Comparison of ENCODE assay signal across 30 cellular contexts in genomic region chr14:86604546-86604945, GRCh38.
A peak's percentile ranks its signal among the peaks of the same experiment; 100 is the strongest.
DNase-seq lines count a peak whose midpoint lies in the region; ATAC-seq, FAIRE-seq and TF ChIP-seq lines count a peak whose summit lies in the region.
"Had no signal": no experiment of that assay in that cellular context is flagged by ENCODE, and none has a peak within 500 bp of the region (broad histone marks: within the 10 kb centered on the region; RNA-seq: fewer than 3 reads in every experiment).

No MANE protein-coding gene starts in this region.

- peaks cover 6% of the 10 kb centered on the region for H3K4me1 Mint-ChIP-seq in HFFc6 (ENCODE audit: low read depth)
- H3K4me1 Mint-ChIP-seq: activated CD4-positive, alpha-beta T cell treated with anti-CD3 and anti-CD28 coated beads, Interleukin-2, amount 10 ng/mL, durations not matched to agents 24 days and 14 days; nephron progenitor cell had no signal

- H3K27me3 ChIP-seq in HepG2 (ENCODE audit: control insufficient read depth in 1 of 2, insufficient read depth in 2 of 2, low read length in 2 of 2): no peaks in the 10 kb centered on the region
- H3K27me3 ChIP-seq: BE2C, heart left ventricle, ovary, right atrium auricular region, tibial artery had no signal

- H3K4me3 ChIP-seq in HepG2 (replicated peaks in 1 of 3; ENCODE audit: insufficient read depth in 1 of 3, low read depth in 2 of 3, low read length in 3 of 3): no peak overlapping the region
- H3K4me3 ChIP-seq: heart left ventricle, ovary, right atrium auricular region, tibial artery had no signal

- no peak overlapping the region for H3K27ac Mint-ChIP-seq in HFFc6
- H3K27ac Mint-ChIP-seq: activated CD4-positive, alpha-beta T cell treated with anti-CD3 and anti-CD28 coated beads, Interleukin-2, amount 10 ng/mL, durations not matched to agents 24 days and 14 days; nephron progenitor cell; T-helper 2 cell treated with Interferon-gamma antibody and Interleukin-4, amounts not matched to agents 5 μg/mL and 100 μg/mL, for 36 hours had no signal

- DNase-seq in AG08395 (ENCODE audit: low spot score): peak; percentile 35
- DNase-seq in HFFc6: peak; percentile 18
- DNase-seq in RCC 7860 (ENCODE audit: low spot score): peak; percentile 4
- DNase-seq in fibroblast of peridontal ligament (ENCODE audit: extremely low read depth): peak; percentile 13
- no peak for DNase-seq in NK-92 treated with Interleukin-12 subunit alpha and Interleukin-12 subunit beta, amount 100 ng/mL, for 24 hours (lab: John Stamatoyannopoulos, UW)
- no peak for DNase-seq in NOMO-1 treated with DMSO at 0.1 percent for 48 hours (lab: John Stamatoyannopoulos, UW; ENCODE audit: unreplicated experiment)
- no peak for DNase-seq in HepG2 (ENCODE audit: low spot score)
- DNase-seq: activated CD4-positive, alpha-beta T cell treated with anti-CD3 and anti-CD28 coated beads, Interleukin-2, amount 10 ng/mL, durations not matched to agents 24 days and 14 days; activated gamma-delta T cell treated with Interleukin-2 at 50 U/mL for 16 hours; activated T-cell treated with anti-CD3 and anti-CD28 coated beads, Interleukin-2, amount 50 U/mL, for 1 hour; BE2C; DMS153; GF-D8; heart left ventricle; NCI-H1417 treated with DMSO at 0.1 percent for 48 hours; NCI-H2081 treated with DMSO at 0.1 percent for 48 hours; NCI-H226; NCI-H774; nephron progenitor cell; ovary; stimulated activated CD4-positive, alpha-beta T cell treated with anti-CD3 and anti-CD28 coated beads, Interleukin-2, amount 100 ng/mL, for 24 hours; tibial artery had no signal

- H3K36me3 ChIP-seq in HepG2 (replicated peaks in 1 of 2; ENCODE audit: control insufficient read depth in 1 of 2, insufficient read depth in 2 of 2, low read length in 2 of 2): no peaks in the 10 kb centered on the region
- H3K36me3 ChIP-seq: BE2C, heart left ventricle, ovary, right atrium auricular region, tibial artery had no signal

- TF ChIP-seq CTCF in HFFc6 (IDR thresholded peaks at IDR 0.05) (no peak), HepG2 (CRISPR knock-in tag; IDR thresholded peaks at IDR 0.05) (no peak)

- no peak overlapping the region for H3K4me2 ChIP-seq in HepG2 (ENCODE audit: low read depth, low read length)

- H3K4me3 Mint-ChIP-seq in HFFc6: no peak overlapping the region
- H3K4me3 Mint-ChIP-seq: activated CD4-positive, alpha-beta T cell treated with anti-CD3 and anti-CD28 coated beads, Interleukin-2, amount 10 ng/mL, durations not matched to agents 24 days and 14 days; nephron progenitor cell; T-helper 2 cell treated with Interferon-gamma antibody and Interleukin-4, amounts not matched to agents 5 μg/mL and 100 μg/mL, for 36 hours had no signal

- H2AFZ ChIP-seq in HepG2 (ENCODE audit: low read length): no peak overlapping the region

- intact Hi-C loops in HepG2 (cut with micrococcal nuclease; ENCODE audit: unreplicated experiment): no loop called here

- H3K9me3 ChIP-seq in HepG2 (ENCODE audit: low read length): no peaks in the 10 kb centered on the region
- H3K9me3 ChIP-seq: BE2C, ovary, right atrium auricular region, tibial artery had no signal

- H3K27me3 Mint-ChIP-seq in HFFc6 (ENCODE audit: insufficient read depth): no peaks in the 10 kb centered on the region
- H3K27me3 Mint-ChIP-seq: activated CD4-positive, alpha-beta T cell treated with anti-CD3 and anti-CD28 coated beads, Interleukin-2, amount 10 ng/mL, durations not matched to agents 24 days and 14 days had no signal

- H3K9me3 Mint-ChIP-seq in HFFc6: no peaks in the 10 kb centered on the region; the same call in 1 of the 2 replicates
- H3K9me3 Mint-ChIP-seq: nephron progenitor cell had no signal

- POLR2A ChIA-PET in HepG2 (lab: Yijun Ruan, JAX): no interaction called here

- no peaks in the 10 kb centered on the region for H3K79me2 ChIP-seq in HepG2 (ENCODE audit: insufficient read depth, low read length)

- no TSS peak for BruUV-seq in HepG2 (replicated peaks; lab: Mats Ljungman, UMichigan)

- ATAC-seq in HepG2 (no peak), HG02870 (IDR thresholded peaks at IDR 0.05; ENCODE audit: unreplicated experiment) (no peak)
- ATAC-seq: HCT116, heart left ventricle, Right ventricle myocardium inferior had no signal

- no peak overlapping the region for H3K9ac ChIP-seq in HepG2 (ENCODE audit: insufficient read depth, low read depth, low read length)

- no peaks in the 10 kb centered on the region for H4K20me1 ChIP-seq in HepG2 (ENCODE audit: insufficient read depth, low read length)

- no peak for TF ChIP-seq POLR2A in HepG2 (IDR thresholded peaks at IDR 0.05; ENCODE audit: insufficient read depth in 1 of 2, low read depth in 2 of 2, low read length in 2 of 2)

- FAIRE-seq in RCC 7860 (lab: Jason Lieb, UNC) (no peak), HepG2 (lab: Jason Lieb, UNC) (no peak)
- FAIRE-seq: A204.1, endothelial cell of umbilical vein had no signal

- no peak overlapping the region for H3K27ac ChIP-seq in HepG2 (ENCODE audit: extremely low read length, insufficient read depth, low read length)
- H3K27ac ChIP-seq: heart left ventricle, ovary, right atrium auricular region, tibial artery, VCaP had no signal

- in situ Hi-C loops in HepG2 (cut with HindIII; ENCODE audit: extremely low pct_ligation_motif_present, low pct_unique_long_range_greater_than_20kb): no loop called here

- TF ChIP-seq RAD21 in HepG2 (CRISPR knock-in tag; IDR thresholded peaks at IDR 0.05): no peak

- CTCF ChIA-PET in HepG2 (lab: Yijun Ruan, JAX; ENCODE audit: low intra/inter-chr PET ratio, low total read pairs): no interaction called here

- H3K36me3 Mint-ChIP-seq in HFFc6 (ENCODE audit: low read depth): no peaks in the 10 kb centered on the region

- TF ChIP-seq EP300 in HepG2 (IDR thresholded peaks at IDR 0.05; ENCODE audit: low read depth in 2 of 2, low read length in 2 of 2) (no peak), HepG2 (CRISPR knock-in tag; IDR thresholded peaks at IDR 0.05; ENCODE audit: borderline replicate concordance) (no peak)

- 17% methylated on average over 2 of the region's 2 CpGs for WGBS in HepG2 (ENCODE audit: low lambda C conversion rate)

- no peaks in the 10 kb centered on the region for H3K4me1 ChIP-seq in HepG2 (ENCODE audit: insufficient read depth, low read length)
- H3K4me1 ChIP-seq: BE2C, heart left ventricle, right atrium auricular region, tibial artery had no signal

TF ChIP-seq in HepG2, 621 proteins besides CTCF, POLR2A, EP300 and RAD21:
- no peak for TF ChIP-seq UBTF (CRISPR knock-in tag; IDR thresholded peaks at IDR 0.05)
- no peak for TF ChIP-seq HOXD1 (CRISPR knock-in tag; IDR thresholded peaks at IDR 0.05)
TF ChIP-seq in HepG2: peak in this region for 0.

Comparison
In these comparisons a context has a peak if more than half of its experiments do, and no peak if none do; other contexts are left out.
1. DNase-seq: peak in AG08395 (single experiment), HFFc6 (single experiment), RCC 7860 (single experiment) and fibroblast of peridontal ligament (single experiment); none in NK-92 treated with Interleukin-12 subunit alpha and Interleukin-12 subunit beta, amount 100 ng/mL, for 24 hours (single experiment), NOMO-1 treated with DMSO at 0.1 percent for 48 hours (single experiment) and HepG2 (single experiment).